15 cellular contexts compared by ENCODE assay signal in the genomic region with DNA sequence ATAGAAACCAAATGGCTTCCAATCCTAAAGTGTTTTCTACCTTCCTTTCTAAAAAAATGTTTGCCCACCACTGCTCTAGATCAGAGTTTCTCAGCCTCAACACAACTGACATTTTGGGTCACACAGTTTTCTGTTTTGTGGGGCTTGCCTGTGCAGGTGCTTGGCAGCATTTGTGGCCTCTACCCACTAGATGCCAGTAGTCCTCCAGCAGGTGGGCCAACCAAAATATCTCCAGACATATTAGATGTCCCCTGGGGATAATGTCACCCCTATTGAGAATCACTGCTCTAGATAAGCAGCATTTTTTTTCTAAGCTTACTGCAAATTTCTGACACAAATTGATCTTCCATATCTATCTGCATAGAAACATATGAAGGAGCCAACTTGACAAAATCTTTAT. TPM values are rescaled to one million over a fixed set of nuclear protein-coding genes. Genes with fewer than 3 reads are reported as not detected.
DNase-seq lines count a peak whose midpoint lies in the region; ATAC-seq, FAIRE-seq and TF ChIP-seq lines count a peak whose summit lies in the region.
"Had no signal": no experiment of that assay in that cellular context is flagged by ENCODE, and none has a peak within 500 bp of the region (broad histone marks: within the 10 kb centered on the region; RNA-seq: fewer than 3 reads in every experiment).

No MANE protein-coding gene starts in this region.

- peak; percentile 40 to 61; a peak in 3 of 4 replicates for TF ChIP-seq RAD21 in H1 (IDR thresholded peaks at IDR 0.05 in 1 of 2, conservative IDR thresholded peaks at IDR 0.05 in 1 of 2; ENCODE audit: low read depth in 2 of 2, low read length in 2 of 2)

- TF ChIP-seq CTCF in GM13977 (IDR thresholded peaks at IDR 0.05; ENCODE audit: extremely low read depth, insufficient read depth, missing control alignments): peak; percentile 42
- TF ChIP-seq CTCF in H1 (IDR thresholded peaks at IDR 0.05; ENCODE audit: control extremely low read depth in 1 of 3, insufficient read depth in 1 of 3, low read depth in 1 of 3, low read length in 3 of 3): peak; percentile 7 to 19 (median 14); a peak in 2 of 4 replicates
- no peak for TF ChIP-seq CTCF in chondrocyte (IDR thresholded peaks at IDR 0.05)

- H4K20me1 ChIP-seq in H1 (replicated peaks in 1 of 2; ENCODE audit: control insufficient read depth in 1 of 2, insufficient read depth in 2 of 2, low read length in 2 of 2): no peaks in the 10 kb centered on the region

- no peak for FAIRE-seq in H1 (lab: Jason Lieb, UNC)
- FAIRE-seq: TTC549 had no signal

- H2AFZ ChIP-seq in H1 (ENCODE audit: low read length): no peak overlapping the region

- H2BK12ac ChIP-seq in H1 (ENCODE audit: low read depth, low read length): no peak overlapping the region

- POLR2A ChIA-PET in H1 (lab: Charles Lee; ENCODE audit: partially characterized antibody): interaction anchor here (1.2 kb wide), 1 partner anchor 26 kb away, joined by 4 read pairs; the partner anchor contains the start of gene EPM2A

- no peak overlapping the region for H2AK5ac ChIP-seq in H1 (ENCODE audit: low read depth, low read length)

- peaks cover 1% of the 10 kb centered on the region; the same call in 1 of the 2 replicates for H3K23me2 ChIP-seq in H1 (ENCODE audit: low read depth, low read length)

- H3K4ac ChIP-seq in H1 (replicated peaks; ENCODE audit: insufficient read length, low read depth, low read length): no peak overlapping the region

- peaks cover 8% of the 10 kb centered on the region for H3K4me1 Mint-ChIP-seq in chondrocyte (ENCODE audit: low read depth)
- H3K4me1 Mint-ChIP-seq: CD8-positive, alpha-beta memory T cell had no signal

- H3K27me3 ChIP-seq in H1 (replicated peaks in 1 of 4; ENCODE audit: control insufficient read depth in 3 of 4, extremely low read depth in 1 of 4, insufficient read depth in 3 of 4, low read length in 3 of 4): no peaks in the 10 kb centered on the region

- no peak overlapping the region for H3K4me3 ChIP-seq in H1 (ENCODE audit: extremely low read depth in 1 of 4, insufficient read depth in 2 of 4, low read depth in 3 of 4, low read length in 4 of 4)
- H3K4me3 ChIP-seq: lung had no signal

- no peak for TF ChIP-seq EP300 in H1 (IDR thresholded peaks at IDR 0.05; ENCODE audit: borderline replicate concordance in 1 of 2, low read depth in 2 of 2, low read length in 2 of 2)

- H3K27ac Mint-ChIP-seq in chondrocyte (ENCODE audit: unreplicated experiment): no peak overlapping the region
- H3K27ac Mint-ChIP-seq: CD8-positive, alpha-beta memory T cell; effector memory CD8-positive, alpha-beta T cell had no signal

- no peaks in the 10 kb centered on the region for H3K9me3 ChIP-seq in H1 (ENCODE audit: insufficient read depth in 2 of 2, low read depth in 1 of 2, low read length in 1 of 2)

- no peak overlapping the region for H4K8ac ChIP-seq in H1 (ENCODE audit: extremely low read depth, insufficient read depth, low read length)

- H3K27me3 Mint-ChIP-seq in chondrocyte (ENCODE audit: low read depth): no peaks in the 10 kb centered on the region
- H3K27me3 Mint-ChIP-seq: CD8-positive, alpha-beta memory T cell; effector memory CD8-positive, alpha-beta T cell had no signal

- no peaks in the 10 kb centered on the region for H3K4me1 ChIP-seq in H1 (replicated peaks in 1 of 4; ENCODE audit: control insufficient read depth in 3 of 4, insufficient read depth in 4 of 4, low read length in 3 of 4)

- H3K4me3 Mint-ChIP-seq in chondrocyte (ENCODE audit: unreplicated experiment): no peak overlapping the region
- H3K4me3 Mint-ChIP-seq: CD8-positive, alpha-beta memory T cell; effector memory CD8-positive, alpha-beta T cell had no signal

- no peak overlapping the region for H4K91ac ChIP-seq in H1 (replicated peaks; ENCODE audit: insufficient read length, low read length)

- H4K5ac ChIP-seq in H1 (ENCODE audit: insufficient read length, low read depth, low read length): no peak overlapping the region

- no peak overlapping the region for H3K18ac ChIP-seq in H1 (ENCODE audit: extremely low read depth, low read length)

- H2BK15ac ChIP-seq in H1 (ENCODE audit: low read length): no peak overlapping the region

- CTCF ChIA-PET in H1 (lab: Charles Lee; ENCODE audit: partially characterized antibody): interaction anchor here (1.1 kb wide), 2 partner anchors 28 to 126 kb away, joined by 3 to 4 read pairs; no protein-coding TSS in a partner anchor

- H3K9me3 Mint-ChIP-seq in chondrocyte (ENCODE audit: low read depth): no peaks in the 10 kb centered on the region
- H3K9me3 Mint-ChIP-seq: CD8-positive, alpha-beta memory T cell; effector memory CD8-positive, alpha-beta T cell had no signal

- H3K36me3 ChIP-seq in H1 (ENCODE audit: control insufficient read depth in 2 of 4, insufficient read depth in 4 of 4, low read length in 3 of 4): no peaks in the 10 kb centered on the region

- H3K9ac ChIP-seq in H1 (replicated peaks in 1 of 4; ENCODE audit: extremely low read depth in 1 of 4, low read depth in 3 of 4, low read length in 3 of 4): no peak overlapping the region

- no peak overlapping the region for H3K27ac ChIP-seq in H1 (ENCODE audit: low read depth, low read length)

- no peak overlapping the region for H3K56ac ChIP-seq in H1 (replicated peaks; ENCODE audit: insufficient read length, low read depth, low read length)

- H3K79me2 ChIP-seq in H1 (ENCODE audit: control insufficient read depth in 1 of 2, insufficient read depth in 2 of 2, low read length in 2 of 2): no peaks in the 10 kb centered on the region

- no peak overlapping the region for H3K23ac ChIP-seq in H1 (ENCODE audit: insufficient read length)

- ATAC-seq in GM19372 (IDR thresholded peaks at IDR 0.05; ENCODE audit: low read depth, unreplicated experiment): peak; percentile 70
- ATAC-seq in HG02981 (IDR thresholded peaks at IDR 0.05; ENCODE audit: unreplicated experiment): peak; percentile 73
- no peak for ATAC-seq in GM18870 (IDR thresholded peaks at IDR 0.05; ENCODE audit: unreplicated experiment)
- ATAC-seq: effector memory CD8-positive, alpha-beta T cell; stimulated activated naive CD8-positive, alpha-beta T cell treated with anti-CD3 and anti-CD28 coated beads, Interleukin-15, Interleukin-2, amounts not matched to agents 100 U/mL and 50 U/mL, for 24 hours had no signal

- H3K79me1 ChIP-seq in H1 (ENCODE audit: low read depth, low read length): no peaks in the 10 kb centered on the region

- H3K4me2 ChIP-seq in H1 (ENCODE audit: insufficient read depth in 1 of 2, low read depth in 2 of 2, low read length in 2 of 2): no peak overlapping the region

- no peaks in the 10 kb centered on the region for H3K36me3 Mint-ChIP-seq in chondrocyte (ENCODE audit: low read depth)
- H3K36me3 Mint-ChIP-seq: CD8-positive, alpha-beta memory T cell had no signal

- TF ChIP-seq POLR2A in H1 (IDR thresholded peaks at IDR 0.05; ENCODE audit: control extremely low read depth in 1 of 2, low read depth in 2 of 2, low read length in 2 of 2): no peak

- DNase-seq in GM13977 (ENCODE audit: low spot score) (no peak), H1 (ENCODE audit: low read depth in 1 of 2, low spot score in 2 of 2) (no peak), kidney tubule cell (ENCODE audit: low spot score) (no peak), chondrocyte (ENCODE audit: low spot score) (no peak)
- DNase-seq: aorta; CD8-positive, alpha-beta memory T cell; NCI-H1436 treated with DMSO at 0.1 percent for 48 hours; RPMI8226; stimulated activated naive CD8-positive, alpha-beta T cell treated with anti-CD3 and anti-CD28 coated beads, Interleukin-15, Interleukin-2, amounts not matched to agents 100 U/mL and 50 U/mL, for 24 hours had no signal

- H2BK20ac ChIP-seq in H1 (ENCODE audit: low read length): no peak overlapping the region

- in situ Hi-C loops in GM13977 (cut with MboI; ENCODE audit: low pct_unique_long_range_greater_than_20kb, low sequenced_read_pairs, unreplicated experiment): no loop called here

- no peak overlapping the region for H3K14ac ChIP-seq in H1 (ENCODE audit: insufficient read length)

- no peak overlapping the region for H2BK120ac ChIP-seq in H1 (replicated peaks; ENCODE audit: low read depth, low read length)

- no peak overlapping the region for H2BK5ac ChIP-seq in H1 (ENCODE audit: low read depth, low read length)

TF ChIP-seq in H1, 55 proteins besides CTCF, POLR2A, EP300 and RAD21 (continues in another document):
- no peak for TF ChIP-seq ASH2L (IDR thresholded peaks at IDR 0.05; ENCODE audit: low read length)
- no peak for TF ChIP-seq GTF2F1 (IDR thresholded peaks at IDR 0.05; ENCODE audit: borderline replicate concordance, low read depth, low read length)
- no peak for TF ChIP-seq TCF12 (IDR thresholded peaks at IDR 0.05; ENCODE audit: low read depth, low read length)
- TF ChIP-seq CHD2 (IDR thresholded peaks at IDR 0.05; ENCODE audit: low read length): no peak
- no peak for TF ChIP-seq SRF (IDR thresholded peaks at IDR 0.05; ENCODE audit: low read depth, low read length)
- TF ChIP-seq RXRA (IDR thresholded peaks at IDR 0.05; ENCODE audit: insufficient read depth, low read depth, low read length): no peak
- no peak for TF ChIP-seq SIN3A (conservative IDR thresholded peaks at IDR 0.05 in 1 of 2, IDR thresholded peaks at IDR 0.05 in 1 of 2; ENCODE audit: low read depth in 1 of 2, low read length in 2 of 2)
- no peak for TF ChIP-seq NANOG (IDR thresholded peaks at IDR 0.05; ENCODE audit: insufficient read depth, low read depth, low read length, poor library complexity, severe bottlenecking)
- no peak for TF ChIP-seq SP2 (IDR thresholded peaks at IDR 0.05; ENCODE audit: low read length)

RNA-seq across cellular contexts. Expression of gene EPM2A, which starts 26.3 kb away (rescaled TPM):
- 5.2 and 6.2 TPM in 2 replicates for total RNA-seq in H1 (2021; fragmentation: NEBNext Ultra II Directional; extraction: Animal tissue kit (Norgen Biotek cat#: 25700))
- 2.3 and 3.8 TPM in 2 replicates for polyA plus RNA-seq in H1 (2011; rRNA removed)
- 4.4 TPM for polyA plus RNA-seq in H1 (2011; cell fraction: cytosol; rRNA removed)
- polyA plus RNA-seq in H1 (2011; cell fraction: nucleus; rRNA removed): 13.6 TPM
- polyA plus RNA-seq in H1 (2012, experiment 1 of 2): 3.6 to 6.8 TPM (median 4.5 TPM) in 4 replicates
- 1.1 TPM for polyA plus RNA-seq in H1 (2012, experiment 2 of 2)
- 3.1 TPM for polyA plus RNA-seq in H1 (2013, experiment 1 of 2)
- 2.5 TPM for polyA plus RNA-seq in H1 (2013, experiment 2 of 2)
- polyA minus RNA-seq in H1 (2011; rRNA and poly(A)+ RNA removed): 10.6 and 16.3 TPM in 2 replicates
- polyA minus RNA-seq in H1 (2011; cell fraction: cytosol; rRNA and poly(A)+ RNA removed): 5.2 TPM
- polyA minus RNA-seq in H1 (2011; cell fraction: nucleus; rRNA and poly(A)+ RNA removed): 63.1 TPM
- 6.8 to 12.2 TPM (median 7.8 TPM) in 3 replicates for total RNA-seq in chondrocyte

RNA-seq across cellular contexts. Expression of gene FBXO30, which starts 53.0 kb away (rescaled TPM):
- 18.3 and 18.8 TPM in 2 replicates for total RNA-seq in H1 (2021; fragmentation: NEBNext Ultra II Directional; extraction: Animal tissue kit (Norgen Biotek cat#: 25700))
- 2.5 and 3.9 TPM in 2 replicates for polyA plus RNA-seq in H1 (2011; rRNA removed)
- polyA plus RNA-seq in H1 (2011; cell fraction: cytosol; rRNA removed): 5.1 TPM
- 1.4 TPM for polyA plus RNA-seq in H1 (2011; cell fraction: nucleus; rRNA removed)
- polyA plus RNA-seq in H1 (2012, experiment 1 of 2): 6.4 to 10.3 TPM (median 7.7 TPM) in 4 replicates
- polyA plus RNA-seq in H1 (2012, experiment 2 of 2): 0.73 TPM
- 6.5 TPM for polyA plus RNA-seq in H1 (2013, experiment 1 of 2)
- polyA plus RNA-seq in H1 (2013, experiment 2 of 2): 5.9 TPM
- 15.5 and 18.2 TPM in 2 replicates for polyA minus RNA-seq in H1 (2011; rRNA and poly(A)+ RNA removed)
- 7.9 TPM for polyA minus RNA-seq in H1 (2011; cell fraction: cytosol; rRNA and poly(A)+ RNA removed)
- polyA minus RNA-seq in H1 (2011; cell fraction: nucleus; rRNA and poly(A)+ RNA removed): 17.4 TPM
- total RNA-seq in chondrocyte: 10.4 to 11.8 TPM (median 11.0 TPM) in 3 replicates
